In the genomic region with DNA sequence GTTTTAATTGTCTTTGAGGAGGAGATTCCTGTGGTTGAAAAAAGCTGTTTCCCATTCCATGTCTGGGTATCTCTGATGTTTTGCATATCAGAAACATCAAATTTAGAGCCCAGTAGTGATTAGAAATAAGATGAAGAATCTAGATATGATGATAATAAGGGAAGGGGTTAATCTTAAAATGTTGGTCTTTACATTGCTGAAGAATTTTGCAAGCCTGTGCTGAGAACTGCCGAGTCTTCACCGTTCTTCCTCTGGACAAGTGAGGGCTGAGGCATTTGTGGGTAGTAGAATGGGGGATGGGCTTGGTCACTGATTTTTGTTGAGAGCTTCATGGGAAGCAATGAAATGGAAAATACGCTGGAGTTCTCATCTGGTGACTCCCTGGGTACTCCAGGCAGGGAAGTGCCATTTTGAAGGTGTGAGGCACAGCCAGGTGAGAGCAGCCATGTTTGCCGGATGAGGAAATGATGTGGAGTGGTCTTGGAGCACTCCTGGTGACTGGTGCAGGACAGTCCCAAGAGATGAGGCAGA, we compare ENCODE assay signal across 20 cellular contexts. TPM values are rescaled to one million over a fixed set of nuclear protein-coding genes. Genes with fewer than 3 reads are reported as not detected.
DNase-seq lines count a peak whose midpoint lies in the region; ATAC-seq, FAIRE-seq and TF ChIP-seq lines count a peak whose summit lies in the region.
"Had no signal": no experiment of that assay in that cellular context is flagged by ENCODE, and none has a peak within 500 bp of the region (broad histone marks: within the 10 kb centered on the region; RNA-seq: fewer than 3 reads in every experiment).

No MANE protein-coding gene starts in this region.

- in situ Hi-C loops in GM23248 (cut with MboI) = loop anchor here (25.0 kb wide), 1 partner anchor 427 kb away; no protein-coding TSS in a partner anchor

- H3K4me1 Mint-ChIP-seq in osteocyte (ENCODE audit: unreplicated experiment) = peaks cover 89% of the 10 kb centered on the region
- H3K4me1 Mint-ChIP-seq in stimulated activated naive CD8-positive, alpha-beta T cell treated with anti-CD3 and anti-CD28 coated beads, Interleukin-15, amount 100 ng/mL, for 72 hours = peaks cover 25% of the 10 kb centered on the region
- H3K4me1 Mint-ChIP-seq: activated CD8-positive, alpha-beta memory T cell treated with anti-CD3 and anti-CD28 coated beads, Interleukin-2, amount 10 ng/mL, durations not matched to agents 7 days and 5 days had no signal

- peak overlapping the region; percentile 92 for H3K27ac ChIP-seq in GM23248
- H3K27ac ChIP-seq in SJCRH30 = peak overlapping the region; percentile 32
- H3K27ac ChIP-seq: coronary artery, tibial artery had no signal

- peak overlapping the region; percentile 81 for H3K4me2 ChIP-seq in GM23248 (ENCODE audit: unreplicated experiment)

- WGBS in GM23248 (ENCODE audit: low coverage in 1 of 2, low lambda C conversion rate in 2 of 2, missing lambda C conversion rate in 2 of 2), 2 experiments = 61 to 65% methylated on average over 4 of the region's 4 CpGs

- peak overlapping the region; percentile 66 for H3K9ac ChIP-seq in GM23248

- H3K36me3 ChIP-seq in GM23248 (ENCODE audit: low read depth) = no peaks in the 10 kb centered on the region; the same call in 1 of the 2 replicates
- H3K36me3 ChIP-seq in SJCRH30 = peaks cover 11% of the 10 kb centered on the region
- H3K36me3 ChIP-seq: tibial artery had no signal

- TF ChIP-seq CTCF in osteocyte (IDR thresholded peaks at IDR 0.05) = no peak
- no peak for TF ChIP-seq CTCF in D721Med (IDR thresholded peaks at IDR 0.05; ENCODE audit: insufficient read depth, missing control alignments)

- no peaks in the 10 kb centered on the region for H3K9me3 Mint-ChIP-seq in osteocyte (ENCODE audit: unreplicated experiment)
- H3K9me3 Mint-ChIP-seq in stimulated activated naive CD8-positive, alpha-beta T cell treated with anti-CD3 and anti-CD28 coated beads, Interleukin-15, amount 100 ng/mL, for 72 hours = no peaks in the 10 kb centered on the region
- H3K9me3 Mint-ChIP-seq: stimulated activated effector memory CD8-positive, alpha-beta T cell treated with anti-CD3 and anti-CD28 coated beads, Interleukin-12 subunit alpha, Interleukin-12 subunit beta, amount 100 ng/mL, for 72 hours had no signal

- 0 out of 2 replicates have a peak overlapping the region, but pooled peaks have one; percentile 52 for H3K4me3 ChIP-seq in GM23248
- no peak overlapping the region for H3K4me3 ChIP-seq in SJCRH30
- H3K4me3 ChIP-seq: coronary artery, tibial artery had no signal

- no peaks in the 10 kb centered on the region for H4K20me1 ChIP-seq in GM23248 (ENCODE audit: insufficient read depth)

- FAIRE-seq in GM19239 (lab: Jason Lieb, UNC) = no peak
- no peak for FAIRE-seq in D721Med (lab: Jason Lieb, UNC)

- no peaks in the 10 kb centered on the region for H3K27me3 ChIP-seq in GM23248 (replicated peaks; ENCODE audit: insufficient read depth)
- no peaks in the 10 kb centered on the region for H3K27me3 ChIP-seq in SJCRH30
- H3K27me3 ChIP-seq: tibial artery had no signal

- no peaks in the 10 kb centered on the region for H3K27me3 Mint-ChIP-seq in osteocyte (ENCODE audit: unreplicated experiment)
- peaks cover 80% of the 10 kb centered on the region for H3K27me3 Mint-ChIP-seq in stimulated activated naive CD8-positive, alpha-beta T cell treated with anti-CD3 and anti-CD28 coated beads, Interleukin-15, amount 100 ng/mL, for 72 hours

- H3K9me2 ChIP-seq in GM23248 (ENCODE audit: insufficient read depth) = no peaks in the 10 kb centered on the region

- no peak overlapping the region for H2AFZ ChIP-seq in GM23248

- peaks cover 24% of the 10 kb centered on the region for H3K36me3 Mint-ChIP-seq in osteocyte (ENCODE audit: unreplicated experiment)
- H3K36me3 Mint-ChIP-seq: activated CD8-positive, alpha-beta memory T cell treated with anti-CD3 and anti-CD28 coated beads, Interleukin-2, amount 10 ng/mL, durations not matched to agents 7 days and 5 days; stimulated activated effector memory CD8-positive, alpha-beta T cell treated with anti-CD3 and anti-CD28 coated beads, Interleukin-12 subunit alpha, Interleukin-12 subunit beta, amount 100 ng/mL, for 72 hours had no signal

- H3K9me3 ChIP-seq in GM23248 (ENCODE audit: low read depth) = no peaks in the 10 kb centered on the region
- no peaks in the 10 kb centered on the region for H3K9me3 ChIP-seq in SJCRH30 (replicated peaks)
- H3K9me3 ChIP-seq: tibial artery had no signal

- H3K4me3 Mint-ChIP-seq in osteocyte (ENCODE audit: unreplicated experiment) = peak overlapping the region; percentile 46
- no peak overlapping the region for H3K4me3 Mint-ChIP-seq in stimulated activated naive CD8-positive, alpha-beta T cell treated with anti-CD3 and anti-CD28 coated beads, Interleukin-15, amount 100 ng/mL, for 72 hours
- H3K4me3 Mint-ChIP-seq: activated CD8-positive, alpha-beta memory T cell treated with anti-CD3 and anti-CD28 coated beads, Interleukin-2, amount 10 ng/mL, durations not matched to agents 7 days and 5 days; B cell; stimulated activated effector memory CD8-positive, alpha-beta T cell treated with anti-CD3 and anti-CD28 coated beads, Interleukin-12 subunit alpha, Interleukin-12 subunit beta, amount 100 ng/mL, for 72 hours had no signal

- peak overlapping the region; percentile 96 for H3K27ac Mint-ChIP-seq in osteocyte (ENCODE audit: unreplicated experiment)
- no peak overlapping the region for H3K27ac Mint-ChIP-seq in stimulated activated naive CD8-positive, alpha-beta T cell treated with anti-CD3 and anti-CD28 coated beads, Interleukin-15, amount 100 ng/mL, for 72 hours
- H3K27ac Mint-ChIP-seq: activated CD8-positive, alpha-beta memory T cell treated with anti-CD3 and anti-CD28 coated beads, Interleukin-2, amount 10 ng/mL, durations not matched to agents 7 days and 5 days; B cell; stimulated activated effector memory CD8-positive, alpha-beta T cell treated with anti-CD3 and anti-CD28 coated beads, Interleukin-12 subunit alpha, Interleukin-12 subunit beta, amount 100 ng/mL, for 72 hours had no signal

- H3F3A ChIP-seq in GM23248 (ENCODE audit: insufficient read depth) = peaks cover 65% of the 10 kb centered on the region

- ATAC-seq in stimulated activated naive CD8-positive, alpha-beta T cell treated with anti-CD3 and anti-CD28 coated beads, Interleukin-15, amount 100 ng/mL, for 72 hours = no peak
- ATAC-seq: activated CD8-positive, alpha-beta memory T cell treated with anti-CD3 and anti-CD28 coated beads, Interleukin-2, amount 10 ng/mL, durations not matched to agents 7 days and 5 days; stimulated activated effector memory CD8-positive, alpha-beta T cell treated with anti-CD3 and anti-CD28 coated beads, Interleukin-12 subunit alpha, Interleukin-12 subunit beta, amount 100 ng/mL, for 72 hours had no signal

- peaks cover 91% of the 10 kb centered on the region for H3K79me2 ChIP-seq in GM23248 (ENCODE audit: insufficient read depth)

- peaks cover 73% of the 10 kb centered on the region for H3K4me1 ChIP-seq in GM23248 (ENCODE audit: insufficient read depth)
- peaks cover 80% of the 10 kb centered on the region for H3K4me1 ChIP-seq in SJCRH30

- DNase-seq in GM23248 = peak; percentile 29
- DNase-seq in SJCRH30 = peak in 1 of 2 experiments; percentile 28
- DNase-seq in glomerular visceral epithelial cell (ENCODE audit: extremely low spot score) = peak; percentile 68
- DNase-seq in osteocyte (ENCODE audit: extremely low spot score, unreplicated experiment) = no peak
- no peak for DNase-seq in GM19239 (ENCODE audit: insufficient read length, low spot score)
- DNase-seq in activated naive CD4-positive, alpha-beta T cell treated with Interleukin-2 at 50 U/mL for 16 hours = no peak
- DNase-seq in stimulated activated naive CD8-positive, alpha-beta T cell treated with anti-CD3 and anti-CD28 coated beads, Interleukin-15, amount 100 ng/mL, for 72 hours = no peak
- no peak for DNase-seq in D721Med (ENCODE audit: insufficient read length, low spot score)
- DNase-seq: activated CD4-positive, CD25-positive, alpha-beta regulatory T cell; activated CD8-positive, alpha-beta memory T cell treated with anti-CD3 and anti-CD28 coated beads, Interleukin-2, amount 10 ng/mL, durations not matched to agents 7 days and 5 days; activated effector memory CD4-positive, alpha-beta T cell treated with anti-CD3 and anti-CD28 coated beads, Interleukin-2, amount 50 U/mL, for 16 hours; anterior cingulate cortex; DMS 273 treated with DMSO at 0.1 percent for 48 hours; Karpas-422; NCI-H1417 treated with DMSO at 0.1 percent for 48 hours; NCI-H2171 treated with DMSO at 0.1 percent for 48 hours; tibial artery had no signal

RNA-seq across cellular contexts. Expression of a gene that starts 10.2 kb away (rescaled TPM):
- total RNA-seq in GM23248 (2014; rRNA removed; shearing (Covaris generic)) = 4.2 and 6.2 TPM in 2 replicates
- polyA plus RNA-seq in GM23248 (2016; fragmentation: Nextera tagmentation; extraction: Ambion mirVana) = 18.2 and 19.3 TPM in 2 replicates
- total RNA-seq in SJCRH30 (2014; rRNA removed; shearing (Covaris generic)) = 19.4 and 22.1 TPM in 2 replicates
- total RNA-seq in osteocyte = 86.9 and 88.2 TPM in 2 replicates

Comparison
In these comparisons a context has a peak if more than half of its experiments do, and no peak if none do; other contexts are left out.
1. DNase-seq: peak in GM23248 (single experiment) and glomerular visceral epithelial cell (single experiment); none in osteocyte (single experiment), GM19239 (single experiment), activated naive CD4-positive, alpha-beta T cell treated with Interleukin-2 at 50 U/mL for 16 hours (single experiment), stimulated activated naive CD8-positive, alpha-beta T cell treated with anti-CD3 and anti-CD28 coated beads, Interleukin-15, amount 100 ng/mL, for 72 hours (0 of 2) and D721Med (single experiment).